Comparison of ENCODE assay signal across 8 cellular contexts in genomic region chr22:41976070-41976901, GRCh38. TPM values are rescaled to one million over a fixed set of nuclear protein-coding genes. Genes with fewer than 3 reads are reported as not detected.
DNase-seq lines count a peak whose midpoint lies in the region; ATAC-seq, FAIRE-seq and TF ChIP-seq lines count a peak whose summit lies in the region.

No MANE protein-coding gene starts in this region.

- FAIRE-seq in astrocyte (lab: Jason Lieb, UNC) (no peak), RCC 7860 (lab: Jason Lieb, UNC) (no peak)

- H3K36me3 Mint-ChIP-seq in astrocyte (ENCODE audit: low read depth, unreplicated experiment) = no peaks in the 10 kb centered on the region

- H3K4me1 ChIP-seq in astrocyte (ENCODE audit: insufficient read depth, low read length) = peaks cover 4% of the 10 kb centered on the region
- peaks cover 5% of the 10 kb centered on the region for H3K4me1 ChIP-seq in iPS-15b (ENCODE audit: control insufficient read depth, insufficient read depth, low read length)

- H3F3A ChIP-seq in SU-DHL-6 (ENCODE audit: insufficient read depth) = no peaks in the 10 kb centered on the region

- TF ChIP-seq CTCF in SU-DHL-6 (IDR thresholded peaks at IDR 0.05; ENCODE audit: insufficient read depth, low read length, poor library complexity, severe bottlenecking) (no peak), astrocyte (IDR thresholded peaks at IDR 0.05; ENCODE audit: insufficient read depth, low read depth, low read length) (no peak)

- peak overlapping the region; percentile 41 for H3K9ac ChIP-seq in SU-DHL-6 (ENCODE audit: low read length)
- H3K9ac ChIP-seq in astrocyte (ENCODE audit: low read length) = no peak overlapping the region
- no peak overlapping the region for H3K9ac ChIP-seq in iPS-15b (ENCODE audit: low read depth, low read length)

- H3K4me3 Mint-ChIP-seq in astrocyte (ENCODE audit: unreplicated experiment) = peak overlapping the region; percentile 83

- H3K9me3 ChIP-seq in SU-DHL-6 (ENCODE audit: insufficient read depth, low read length) (no peaks in the 10 kb centered on the region), astrocyte (ENCODE audit: insufficient read depth, low read depth, low read length) (no peaks in the 10 kb centered on the region), iPS-15b (ENCODE audit: control insufficient read depth, insufficient read depth, low read length) (no peaks in the 10 kb centered on the region)

- H3K9me2 ChIP-seq in SU-DHL-6 (replicated peaks; ENCODE audit: insufficient read depth, low read length) = no peaks in the 10 kb centered on the region

- peaks cover 70% of the 10 kb centered on the region for H3K27me3 Mint-ChIP-seq in astrocyte (ENCODE audit: low read depth, unreplicated experiment)

- ATAC-seq in GM19328 (IDR thresholded peaks at IDR 0.05; ENCODE audit: unreplicated experiment) = no peak

- peak overlapping the region; percentile 51 for H3K4me2 ChIP-seq in SU-DHL-6 (ENCODE audit: low read depth, low read length, poor library complexity, severe bottlenecking)
- peak overlapping the region; percentile 79 for H3K4me2 ChIP-seq in astrocyte (ENCODE audit: low read length)

- H3K79me2 ChIP-seq in SU-DHL-6 (ENCODE audit: insufficient read depth, low read length) = no peaks in the 10 kb centered on the region
- H3K79me2 ChIP-seq in astrocyte (ENCODE audit: insufficient read depth, low read length) = no peaks in the 10 kb centered on the region

- H3K4me3 ChIP-seq in SU-DHL-6 (ENCODE audit: insufficient read depth, low read length, poor library complexity, severe bottlenecking) (peak overlapping the region; percentile 52), astrocyte (ENCODE audit: insufficient read depth, low read depth, low read length) (peak overlapping the region; percentile 23), iPS-15b (ENCODE audit: low read depth, low read length) (peak overlapping the region; percentile 37)

- DNase-seq in NCI-H510A treated with DMSO at 0.1 percent for 48 hours (lab: John Stamatoyannopoulos, UW) = peak; percentile 10
- DNase-seq in NCI-H510A (lab: John Stamatoyannopoulos, UW) = no peak
- no peak for DNase-seq in astrocyte (ENCODE audit: low read depth)
- peak; percentile 28 for DNase-seq in stimulated activated CD4-positive, alpha-beta T cell treated with anti-CD3 and anti-CD28 coated beads, Interleukin-1b, Interleukin-23, amount 100 ng/mL, for 48 hours
- no peak for DNase-seq in RCC 7860 (ENCODE audit: low spot score)

- H3K27me3 ChIP-seq in SU-DHL-6 (ENCODE audit: low read length) (no peaks in the 10 kb centered on the region), astrocyte (ENCODE audit: insufficient read depth, low read length) (peaks cover 38% of the 10 kb centered on the region), iPS-15b (ENCODE audit: control insufficient read depth, insufficient read depth, low read length) (peaks cover 24% of the 10 kb centered on the region)

- peaks cover 3% of the 10 kb centered on the region for H3K4me1 Mint-ChIP-seq in astrocyte (ENCODE audit: low read depth, unreplicated experiment)

- no peaks in the 10 kb centered on the region for H3K36me3 ChIP-seq in SU-DHL-6 (ENCODE audit: low read length)
- H3K36me3 ChIP-seq in astrocyte (ENCODE audit: insufficient read depth, low read length) = no peaks in the 10 kb centered on the region
- H3K36me3 ChIP-seq in iPS-15b (ENCODE audit: control insufficient read depth, insufficient read depth, low read length) = no peaks in the 10 kb centered on the region

- H3K27ac Mint-ChIP-seq in astrocyte (ENCODE audit: unreplicated experiment) = no peak overlapping the region

- no peak overlapping the region for H3K27ac ChIP-seq in SU-DHL-6 (ENCODE audit: low read depth, low read length)
- no peak overlapping the region for H3K27ac ChIP-seq in astrocyte (ENCODE audit: low read depth, low read length)

- peaks cover 4% of the 10 kb centered on the region for H3K9me3 Mint-ChIP-seq in astrocyte (ENCODE audit: unreplicated experiment)

- H2AFZ ChIP-seq in SU-DHL-6 (ENCODE audit: low read depth, low read length, severe bottlenecking) = peak overlapping the region; percentile 43
- H2AFZ ChIP-seq in astrocyte (ENCODE audit: low read depth, low read length) = no peak overlapping the region

- H4K20me1 ChIP-seq in SU-DHL-6 (ENCODE audit: low read depth, low read length) = no peaks in the 10 kb centered on the region
- H4K20me1 ChIP-seq in astrocyte (ENCODE audit: insufficient read depth, low read length) = no peaks in the 10 kb centered on the region

RNA-seq across cellular contexts. Expression of gene SEPTIN3, which starts 7.0 kb away (rescaled TPM):
- total RNA-seq in astrocyte = 0.43 and 0.52 TPM in 2 replicates

RNA-seq across cellular contexts. Expression of gene WBP2NL, which starts 22.3 kb away (rescaled TPM):
- total RNA-seq in astrocyte = not detected in 2 replicates

RNA-seq across cellular contexts. Expression of gene CENPM, which starts 29.3 kb away (rescaled TPM):
- total RNA-seq in astrocyte = 0.84 and 2.0 TPM in 2 replicates

RNA-seq across cellular contexts. Expression of gene TNFRSF13C, which starts 49.7 kb away (rescaled TPM):
- 0.12 TPM in 1 of 2 replicates, not detected in the other for total RNA-seq in astrocyte

Comparison
In these comparisons a context has a peak if more than half of its experiments do, and no peak if none do; other contexts are left out.
1. DNase-seq: peak in NCI-H510A treated with DMSO at 0.1 percent for 48 hours (single experiment) and stimulated activated CD4-positive, alpha-beta T cell treated with anti-CD3 and anti-CD28 coated beads, Interleukin-1b, Interleukin-23, amount 100 ng/mL, for 48 hours (single experiment); none in NCI-H510A (single experiment), astrocyte (single experiment) and RCC 7860 (single experiment).
2. Peak in every context shown above with its lines, with median percentiles within 50 percentile points of each other: H3K4me3 ChIP-seq.